ENCODE assay signal across 16 cellular contexts in genomic region chr21:45816794-45817193, GRCh38.
DNase-seq lines count a peak whose midpoint lies in the region; TF ChIP-seq lines count a peak whose summit lies in the region.
"Had no signal": no experiment of that assay in that cellular context is flagged by ENCODE, and none has a peak within 500 bp of the region (broad histone marks: within the 10 kb centered on the region; RNA-seq: fewer than 3 reads in every experiment).

No MANE protein-coding gene starts in this region.

- H3K36me3 ChIP-seq in BLaER1 treated with 17β-estradiol and CSF1 and Interleukin-3, amounts not matched to agents 10 nM and 100 nM = peaks cover 0 to 5% (median 0%) of the 10 kb centered on the region in 11 experiments; a peak in 2 of 22 replicates

- H3K4me3 ChIP-seq in BLaER1 treated with 17β-estradiol and CSF1 and Interleukin-3, amounts not matched to agents 10 nM and 100 nM = no peak overlapping the region

- peaks cover 26 to 57% (median 53%) of the 10 kb centered on the region in 10 experiments for H3K4me1 ChIP-seq in BLaER1 treated with 17β-estradiol and CSF1 and Interleukin-3, amounts not matched to agents 10 nM and 100 nM

- H3K9me3 Mint-ChIP-seq in T-helper 2 cell treated with Interferon-gamma antibody and Interleukin-4, amounts not matched to agents 5 μg/mL and 100 μg/mL, for 36 hours = no peaks in the 10 kb centered on the region
- H3K9me3 Mint-ChIP-seq in nephron = peaks cover 5% of the 10 kb centered on the region
- H3K9me3 Mint-ChIP-seq: CD4-positive, alpha-beta T cell had no signal

- peak overlapping the region; percentile 24 for H3K27ac Mint-ChIP-seq in T-helper 2 cell treated with Interferon-gamma antibody and Interleukin-4, amounts not matched to agents 5 μg/mL and 100 μg/mL, for 36 hours
- H3K27ac Mint-ChIP-seq in nephron = peak overlapping the region in 2 of 3 experiments; percentile 16 to 36
- H3K27ac Mint-ChIP-seq: CD4-positive, alpha-beta T cell had no signal

- no peak overlapping the region for H3K4me3 Mint-ChIP-seq in T-helper 2 cell treated with Interferon-gamma antibody and Interleukin-4, amounts not matched to agents 5 μg/mL and 100 μg/mL, for 36 hours
- H3K4me3 Mint-ChIP-seq in nephron = no peak overlapping the region
- H3K4me3 Mint-ChIP-seq: CD4-positive, alpha-beta T cell; H9 had no signal

- H3K4me2 ChIP-seq in BLaER1 treated with 17β-estradiol and CSF1 and Interleukin-3, amounts not matched to agents 10 nM and 100 nM = peak overlapping the region in 9 of 11 experiments; percentile 78 to 98 (median 91); a peak in 16 of 22 replicates

- peak overlapping the region in 5 of 11 experiments; percentile 42 to 89 (median 77); a peak in 7 of 22 replicates for H3K27ac ChIP-seq in BLaER1 treated with 17β-estradiol and CSF1 and Interleukin-3, amounts not matched to agents 10 nM and 100 nM

- H3K4me1 Mint-ChIP-seq in T-helper 2 cell treated with Interferon-gamma antibody and Interleukin-4, amounts not matched to agents 5 μg/mL and 100 μg/mL, for 36 hours (ENCODE audit: low read depth) = peaks cover 28% of the 10 kb centered on the region
- peaks cover 39% of the 10 kb centered on the region for H3K4me1 Mint-ChIP-seq in nephron

- H4K20me1 ChIP-seq in BLaER1 treated with 17β-estradiol and CSF1 and Interleukin-3, amounts not matched to agents 10 nM and 100 nM = peaks cover 0 to 32% (median 14%) of the 10 kb centered on the region in 11 experiments; a peak in 12 of 22 replicates

- H3K27me3 Mint-ChIP-seq in T-helper 2 cell treated with Interferon-gamma antibody and Interleukin-4, amounts not matched to agents 5 μg/mL and 100 μg/mL, for 36 hours (ENCODE audit: low read depth) = no peaks in the 10 kb centered on the region
- H3K27me3 Mint-ChIP-seq in nephron (ENCODE audit: low read depth) = peaks cover 17% of the 10 kb centered on the region
- H3K27me3 Mint-ChIP-seq: CD4-positive, alpha-beta T cell had no signal

- TF ChIP-seq CTCF in nephron (IDR thresholded peaks at IDR 0.05; ENCODE audit: unreplicated experiment in 3 of 3) = no peak

- 0 out of 22 replicates have a peak, but pooled peaks cover 0 to 3% (median 0%) of the 10 kb centered on the region in 11 experiments for H3K27me3 ChIP-seq in BLaER1 treated with 17β-estradiol and CSF1 and Interleukin-3, amounts not matched to agents 10 nM and 100 nM

- no peaks in the 10 kb centered on the region for H3K36me3 Mint-ChIP-seq in T-helper 2 cell treated with Interferon-gamma antibody and Interleukin-4, amounts not matched to agents 5 μg/mL and 100 μg/mL, for 36 hours (ENCODE audit: low read depth)
- H3K36me3 Mint-ChIP-seq in nephron (ENCODE audit: low read depth) = no peaks in the 10 kb centered on the region

- DNase-seq in T-helper 2 cell treated with Interferon-gamma antibody and Interleukin-4, amounts not matched to agents 5 μg/mL and 100 μg/mL, for 36 hours (ENCODE audit: low spot score) = no peak
- DNase-seq in T-helper 2 cell (no peak), GF-D8 (lab: John Stamatoyannopoulos, UW) (no peak), EL (no peak)
- DNase-seq in activated effector memory CD4-positive, alpha-beta T cell treated with anti-CD3 and anti-CD28 coated beads, Interleukin-2, amount 50 U/mL, for 16 hours = peak; percentile 54
- DNase-seq in activated effector memory CD4-positive, alpha-beta T cell treated with Interleukin-2 at 50 U/mL for 16 hours = no peak
- DNase-seq: 8988T; CD4-positive, alpha-beta T cell; H9; NCI-H1417; NCI-H187; NCI-H2107; NCI-H510A; NCI-H748 treated with DMSO at 0.1 percent for 48 hours had no signal

- H3K9ac ChIP-seq in BLaER1 treated with 17β-estradiol and CSF1 and Interleukin-3, amounts not matched to agents 10 nM and 100 nM = peak overlapping the region in 4 of 11 experiments; percentile 45 to 80 (median 63); a peak in 6 of 22 replicates

- H3K9me3 ChIP-seq in BLaER1 treated with 17β-estradiol and CSF1 and Interleukin-3, amounts not matched to agents 10 nM and 100 nM (replicated peaks in 1 of 11) = peaks cover 0 to 27% (median 12%) of the 10 kb centered on the region in 11 experiments; a peak in 13 of 22 replicates
